ENCODE assay signal across 8 cellular contexts in the genomic region with DNA sequence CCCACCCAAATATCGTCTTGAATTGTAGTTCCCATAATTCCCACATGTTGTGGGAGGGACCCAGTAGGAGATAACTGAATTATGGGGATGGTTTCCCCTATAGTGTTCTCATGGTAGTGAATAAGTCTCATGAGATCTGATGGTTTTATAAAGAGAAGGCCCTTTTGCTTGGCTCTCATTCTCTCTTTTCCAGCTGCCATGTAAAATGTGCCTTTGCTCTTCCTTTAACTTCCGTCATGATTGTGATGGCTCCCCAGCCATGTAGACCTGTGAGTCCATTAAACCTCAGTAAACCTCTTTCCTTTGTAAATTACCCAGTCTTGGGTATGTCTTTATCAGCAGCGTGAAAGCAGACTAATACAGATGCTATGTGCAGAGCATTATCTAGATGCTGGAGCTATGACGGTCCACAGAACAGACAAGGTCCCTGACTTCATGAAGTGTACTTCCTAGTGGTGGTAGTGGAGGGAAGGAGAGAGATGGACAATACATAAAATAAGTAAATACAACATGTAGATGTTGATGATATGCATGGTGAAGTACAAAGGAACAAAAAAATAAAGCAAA. TPM values are rescaled to one million over a fixed set of nuclear protein-coding genes. Genes with fewer than 3 reads are reported as not detected.
"Had no signal": no experiment of that assay in that cellular context is flagged by ENCODE, and none has a peak within 500 bp of the region (broad histone marks: within the 10 kb centered on the region; RNA-seq: fewer than 3 reads in every experiment).

No MANE protein-coding gene starts in this region.

- H3K4me3 Mint-ChIP-seq: GM23338, H9 had no signal

- H3K4me1 Mint-ChIP-seq: GM23338, H9 had no signal

- DNase-seq: H9, HCEC 1CT, IMR-90 had no signal

- H3K4me3 ChIP-seq: GM23338 had no signal

- ATAC-seq: GM23338 had no signal

- H2AFZ ChIP-seq: GM23338 had no signal

- H3K27ac Mint-ChIP-seq: GM23338, H9 had no signal

- H3K4me2 ChIP-seq: GM23338 had no signal

- FAIRE-seq: H1, H54, HTR-8/SVneo had no signal

- H3K9me3 Mint-ChIP-seq: GM23338, H9 had no signal

RNA-seq across cellular contexts. Expression of a gene that starts 47.3 kb away (rescaled TPM):
- total RNA-seq: HT-29, IMR-90 had no signal
- polyA plus RNA-seq: IMR-90 had no signal
